In genomic region chr6:153058909-153059308, GRCh38 we compare ENCODE assay signal across 19 cellular contexts.
"Had no signal": no experiment of that assay in that cellular context is flagged by ENCODE, and none has a peak within 500 bp of the region (broad histone marks: within the 10 kb centered on the region; RNA-seq: fewer than 3 reads in every experiment).

No MANE protein-coding gene starts in this region.

- H3K27ac ChIP-seq: dorsolateral prefrontal cortex, heart right ventricle, sigmoid colon, transverse colon had no signal

- H3K36me3 ChIP-seq: heart right ventricle, sigmoid colon, transverse colon had no signal

- H3K9me3 ChIP-seq: sigmoid colon had no signal

- H3K4me1 Mint-ChIP-seq: activated naive CD4-positive, alpha-beta T cell treated with anti-CD3 and anti-CD28 coated beads, Interleukin-2, amount 50 U/mL, for 24 hours; memory B cell; stimulated activated naive B cell treated with anti-CD40 and anti-IgM and Interleukin-4, amounts not matched to agents 10 μg/mL and 1 μg/mL and 100 μg/mL, for 72 hours had no signal

- H3K27me3 ChIP-seq: dorsolateral prefrontal cortex, heart right ventricle, sigmoid colon, transverse colon had no signal

- H3K4me3 ChIP-seq: dorsolateral prefrontal cortex, heart right ventricle, sigmoid colon, transverse colon had no signal

- H3K4me3 Mint-ChIP-seq: activated naive CD4-positive, alpha-beta T cell treated with anti-CD3 and anti-CD28 coated beads, Interleukin-2, amount 50 U/mL, for 24 hours; brain; memory B cell; natural killer cell treated with Interleukin-12 subunit alpha and Interleukin-12 subunit beta and Interleukin-15 and Interleukin-18, amount 100 ng/mL, for 72 hours; stimulated activated naive B cell treated with anti-CD40 and anti-IgM and Interleukin-4, amounts not matched to agents 10 μg/mL and 1 μg/mL and 100 μg/mL, for 72 hours had no signal

- H3K36me3 Mint-ChIP-seq: stimulated activated naive B cell treated with anti-CD40 and anti-IgM and Interleukin-4, amounts not matched to agents 10 μg/mL and 1 μg/mL and 100 μg/mL, for 72 hours had no signal

- DNase-seq: activated CD4-positive, alpha-beta T cell treated with anti-CD3 and anti-CD28 coated beads, Interleukin-2, amount 50 U/mL, for 4 hours; activated effector memory CD4-positive, alpha-beta T cell treated with Interleukin-2 at 50 U/mL for 16 hours; activated T-cell treated with anti-CD3 and anti-CD28 coated beads, Interleukin-2, amount 50 U/mL, for 1 hour; dorsolateral prefrontal cortex; heart right ventricle; islet precursor cell; occipital lobe; sigmoid colon; stimulated activated CD4-positive, alpha-beta T cell treated with anti-CD3 and anti-CD28 coated beads, Interleukin-2, amount 100 ng/mL, for 24 hours; stimulated activated naive B cell treated with anti-CD40 and anti-IgM and Interleukin-4, amounts not matched to agents 10 μg/mL and 1 μg/mL and 100 μg/mL, for 72 hours; transverse colon had no signal

- H3K27ac Mint-ChIP-seq: activated naive CD4-positive, alpha-beta T cell treated with anti-CD3 and anti-CD28 coated beads, Interleukin-2, amount 50 U/mL, for 24 hours; brain; memory B cell; natural killer cell treated with Interleukin-12 subunit alpha and Interleukin-12 subunit beta and Interleukin-15 and Interleukin-18, amount 100 ng/mL, for 72 hours; progenitor cell of endocrine pancreas; stimulated activated naive B cell treated with anti-CD40 and anti-IgM and Interleukin-4, amounts not matched to agents 10 μg/mL and 1 μg/mL and 100 μg/mL, for 72 hours had no signal

- H3K27me3 Mint-ChIP-seq: brain, progenitor cell of endocrine pancreas had no signal

- H3K4me1 ChIP-seq: heart right ventricle, sigmoid colon, transverse colon had no signal

- ATAC-seq: activated CD4-positive, CD25-positive, alpha-beta regulatory T cell treated with anti-CD3 and anti-CD28 coated beads, Interleukin-2, amount 50 U/mL, for 24 hours; esophagus mucosa; heart right ventricle; left lobe of liver; stimulated activated naive B cell treated with anti-CD40 and anti-IgM and Interleukin-4, amounts not matched to agents 10 μg/mL and 1 μg/mL and 100 μg/mL, for 72 hours had no signal
